Comparison of ENCODE assay signal across 10 cellular contexts in genomic region chr20:63639093-63639860, GRCh38. TPM values are rescaled to one million over a fixed set of nuclear protein-coding genes. Genes with fewer than 3 reads are reported as not detected.
DNase-seq lines count a peak whose midpoint lies in the region; ATAC-seq, FAIRE-seq and TF ChIP-seq lines count a peak whose summit lies in the region.
"Had no signal": no experiment of that assay in that cellular context is flagged by ENCODE, and none has a peak within 500 bp of the region (broad histone marks: within the 10 kb centered on the region; RNA-seq: fewer than 3 reads in every experiment).

No MANE protein-coding gene starts in this region.

- no peaks in the 10 kb centered on the region for H3K36me3 Mint-ChIP-seq in activated CD4-positive, alpha-beta T cell treated with anti-CD3 and anti-CD28 coated beads for 36 hours (ENCODE audit: low read depth)

- no peaks in the 10 kb centered on the region for H3K9me3 Mint-ChIP-seq in activated CD4-positive, alpha-beta T cell treated with anti-CD3 and anti-CD28 coated beads for 36 hours (ENCODE audit: low read depth)

- intact Hi-C loops in activated CD4-positive, alpha-beta T cell treated with anti-CD3 and anti-CD28 coated beads for 36 hours (cut with DNase I, micrococcal nuclease): loop anchor here (1.0 to 10.0 kb wide), 3 partner anchors 11 to 714 kb away; partner anchors contain the start of genes DIDO1 (in 1 of the 2) and PTK6 (in 1 of the 2)

- peak overlapping the region; percentile 100 for H3K27ac Mint-ChIP-seq in activated CD4-positive, alpha-beta T cell treated with anti-CD3 and anti-CD28 coated beads for 36 hours

- FAIRE-seq in GM12892 (lab: Jason Lieb, UNC): peak; percentile 71

- peaks cover 46% of the 10 kb centered on the region for H3K4me1 Mint-ChIP-seq in activated CD4-positive, alpha-beta T cell treated with anti-CD3 and anti-CD28 coated beads for 36 hours

- POLR2A ChIA-PET in activated CD4-positive, alpha-beta T cell treated with anti-CD3 and anti-CD28 coated beads for 36 hours (lab: Charles Lee): interaction anchor here (0.6 kb wide), 1 partner anchor 10 kb away, joined by 3 read pairs; no protein-coding TSS in a partner anchor

- CTCF ChIA-PET in activated CD4-positive, alpha-beta T cell treated with anti-CD3 and anti-CD28 coated beads for 36 hours (lab: Charles Lee): interaction anchor here (1.0 kb wide), 1 partner anchor 76 kb away, joined by 3 read pairs; no protein-coding TSS in a partner anchor

- no peaks in the 10 kb centered on the region for H3K27me3 Mint-ChIP-seq in activated CD4-positive, alpha-beta T cell treated with anti-CD3 and anti-CD28 coated beads for 36 hours

- H3K4me3 Mint-ChIP-seq in activated CD4-positive, alpha-beta T cell treated with anti-CD3 and anti-CD28 coated beads for 36 hours: peak overlapping the region; percentile 72

- TF ChIP-seq POLR2A in GM12892 (IDR thresholded peaks at IDR 0.05; ENCODE audit: low read depth, low read length): no peak

- peak; percentile 62 for ATAC-seq in activated CD4-positive, alpha-beta T cell treated with anti-CD3 and anti-CD28 coated beads for 36 hours
- ATAC-seq in GM21576 (IDR thresholded peaks at IDR 0.05; ENCODE audit: unreplicated experiment): no peak
- no peak for ATAC-seq in GM21786 (IDR thresholded peaks at IDR 0.05; ENCODE audit: unreplicated experiment)

- DNase-seq in GM12892 (ENCODE audit: insufficient read length): no peak
- DNase-seq in activated CD4-positive, alpha-beta T cell treated with anti-CD3 and anti-CD28 coated beads for 36 hours: peak; percentile 86
- DNase-seq in effector CD8-positive, alpha-beta T cell (lab: John Stamatoyannopoulos, UW): peak; percentile 49
- peak; percentile 53 for DNase-seq in stimulated activated CD4-positive, alpha-beta T cell treated with anti-CD3 and anti-CD28 coated beads, Interleukin-2, amount 100 ng/mL, for 4 hours (ENCODE audit: low read depth)
- no peak for DNase-seq in putamen (ENCODE audit: low spot score)
- DNase-seq in HPDE6-E6E7 (ENCODE audit: extremely low spot score): no peak
- DNase-seq: midbrain, NCI-H82 had no signal

RNA-seq across cellular contexts. Expression of gene GMEB2, which starts 12.4 kb away (rescaled TPM):
- 3.2 TPM for polyA plus RNA-seq in GM12892 (2012; ENCODE audit: missing spikeins)
- total RNA-seq in activated CD4-positive, alpha-beta T cell treated with anti-CD3 and anti-CD28 coated beads for 36 hours: 10 to 100 TPM; 14.0 to 14.1 TPM

RNA-seq across cellular contexts. Expression of gene STMN3, which starts 13.9 kb away (rescaled TPM):
- 2.0 TPM for polyA plus RNA-seq in GM12892 (2012; ENCODE audit: missing spikeins)
- total RNA-seq in activated CD4-positive, alpha-beta T cell treated with anti-CD3 and anti-CD28 coated beads for 36 hours: 10 to 100 TPM; 15.4 to 17.6 TPM

RNA-seq across cellular contexts. Expression of gene RTEL1, which starts 18.8 kb away (rescaled TPM):
- polyA plus RNA-seq in GM12892 (2012; ENCODE audit: missing spikeins): 10.9 TPM
- 10 to 100 TPM; 44.5 to 44.7 TPM for total RNA-seq in activated CD4-positive, alpha-beta T cell treated with anti-CD3 and anti-CD28 coated beads for 36 hours

RNA-seq across cellular contexts. Expression of gene TNFRSF6B, which starts 57.2 kb away (rescaled TPM):
- not detected for polyA plus RNA-seq in GM12892 (2012; ENCODE audit: missing spikeins)
- 1 to 10 TPM in 1 of 2 experiments, under 1 TPM in 1; 0.21 to 1.7 TPM for total RNA-seq in activated CD4-positive, alpha-beta T cell treated with anti-CD3 and anti-CD28 coated beads for 36 hours

Comparison
In these comparisons a context has a peak if more than half of its experiments do, and no peak if none do; other contexts are left out.
1. DNase-seq: peak in activated CD4-positive, alpha-beta T cell treated with anti-CD3 and anti-CD28 coated beads for 36 hours (single experiment), effector CD8-positive, alpha-beta T cell (single experiment) and stimulated activated CD4-positive, alpha-beta T cell treated with anti-CD3 and anti-CD28 coated beads, Interleukin-2, amount 100 ng/mL, for 4 hours (single experiment); none in GM12892 (single experiment), putamen (single experiment) and HPDE6-E6E7 (single experiment).